ENCODE assay signal across 14 cellular contexts in the genomic region with DNA sequence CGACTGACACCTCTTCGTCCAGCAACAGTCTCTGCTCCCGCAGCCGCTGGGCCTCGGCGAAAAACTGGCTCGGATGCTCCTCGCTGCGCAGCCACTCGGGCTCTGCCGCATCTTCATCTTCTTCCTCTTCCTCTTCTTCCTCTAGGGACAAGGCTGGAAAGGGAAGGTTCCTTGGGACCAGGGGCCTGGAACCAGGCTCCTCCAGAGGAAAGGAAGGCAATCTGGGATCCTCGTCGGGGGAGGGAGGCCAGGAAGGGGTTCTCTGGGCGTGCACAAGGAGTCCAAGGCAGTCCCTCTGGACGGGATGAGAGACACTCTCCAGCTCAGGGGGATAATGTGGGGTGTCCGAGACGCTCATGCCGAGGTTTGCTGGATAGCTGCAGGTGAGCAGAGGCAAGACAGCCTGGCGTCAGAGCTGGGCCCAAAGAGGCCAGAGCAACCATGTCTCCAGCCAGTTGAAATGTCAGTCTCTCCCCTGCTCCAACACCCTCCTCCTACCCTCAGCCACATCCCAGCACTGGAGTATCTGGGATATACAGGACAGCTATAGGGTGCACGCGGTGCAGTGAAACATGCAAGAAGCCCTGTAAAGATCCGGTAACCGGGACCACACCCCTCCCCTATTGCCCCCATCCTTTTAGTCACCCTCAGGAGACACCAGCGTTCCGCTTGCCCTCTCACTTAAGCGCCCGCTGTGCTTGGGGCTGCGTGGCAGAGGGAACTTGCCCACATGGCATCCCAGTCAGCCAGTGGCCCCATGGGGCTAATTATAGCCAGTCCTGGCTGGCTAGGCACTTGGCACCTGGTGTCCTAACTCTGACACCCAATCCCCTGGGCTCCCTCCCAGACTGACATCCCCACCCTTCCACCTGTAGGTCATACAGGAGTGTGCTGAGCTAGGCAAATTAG. TPM values are rescaled to one million over a fixed set of nuclear protein-coding genes. Genes with fewer than 3 reads are reported as not detected.
DNase-seq lines count a peak whose midpoint lies in the region; ATAC-seq, FAIRE-seq and TF ChIP-seq lines count a peak whose summit lies in the region.
"Had no signal": no experiment of that assay in that cellular context is flagged by ENCODE, and none has a peak within 500 bp of the region (broad histone marks: within the 10 kb centered on the region; RNA-seq: fewer than 3 reads in every experiment).

A gene with protein sequence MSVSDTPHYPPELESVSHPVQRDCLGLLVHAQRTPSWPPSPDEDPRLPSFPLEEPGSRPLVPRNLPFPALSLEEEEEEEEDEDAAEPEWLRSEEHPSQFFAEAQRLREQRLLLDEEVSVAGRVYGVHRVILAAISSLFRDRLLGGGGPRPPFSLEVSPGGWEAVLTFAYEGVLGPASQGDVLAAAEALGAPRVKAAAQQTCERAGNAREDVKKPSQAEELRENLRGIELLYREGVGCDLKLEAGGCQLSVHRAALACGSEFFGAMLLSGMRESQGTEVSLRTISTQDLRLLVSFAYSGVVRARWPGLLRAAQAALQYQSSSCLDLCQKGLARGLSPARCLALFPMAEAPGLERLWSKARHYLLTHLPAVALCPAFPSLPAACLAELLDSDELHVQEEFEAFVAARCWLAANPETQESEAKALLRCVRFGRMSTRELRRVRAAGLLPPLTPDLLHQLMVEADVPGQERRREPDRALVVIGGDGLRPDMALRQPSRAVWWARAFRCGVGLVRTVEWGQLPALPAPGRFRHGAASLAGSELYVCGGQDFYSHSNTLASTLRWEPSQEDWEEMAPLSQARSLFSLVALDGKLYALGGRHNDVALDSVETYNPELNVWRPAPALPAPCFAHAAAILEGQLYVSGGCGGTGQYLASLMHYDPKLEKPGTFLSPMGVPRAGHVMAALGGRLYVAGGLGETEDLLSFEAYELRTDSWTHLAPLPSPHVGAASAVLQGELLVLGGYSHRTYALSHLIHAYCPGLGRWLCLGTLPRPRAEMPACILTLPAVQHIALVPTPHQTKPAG (minus strand): TSS at position 713 of the 909 bp plus-strand sequence. CDS start 355 bp downstream, at position 358.

- no peaks in the 10 kb centered on the region for H3K27me3 Mint-ChIP-seq in activated naive CD8-positive, alpha-beta T cell treated with anti-CD3 and anti-CD28 coated beads, Interleukin-2, amount 50 U/mL, for 24 hours
- H3K27me3 Mint-ChIP-seq: memory B cell had no signal

- H3K4me3 Mint-ChIP-seq in activated naive CD8-positive, alpha-beta T cell treated with anti-CD3 and anti-CD28 coated beads, Interleukin-2, amount 50 U/mL, for 24 hours = no peak within 1 kb of the TSS
- H3K4me3 Mint-ChIP-seq: activated CD8-positive, alpha-beta T cell treated with anti-CD3 and anti-CD28 coated beads, Interleukin-2, amount 10 ng/mL, durations not matched to agents 7 days and 5 days; activated naive CD8-positive, alpha-beta T cell treated with anti-CD3 and anti-CD28 coated beads, Interleukin-2, amount 10 ng/mL, durations not matched to agents 7 days and 5 days; memory B cell had no signal

- no peaks in the 10 kb centered on the region for H3K36me3 Mint-ChIP-seq in activated naive CD8-positive, alpha-beta T cell treated with anti-CD3 and anti-CD28 coated beads, Interleukin-2, amount 50 U/mL, for 24 hours (ENCODE audit: low read depth)
- H3K36me3 Mint-ChIP-seq: activated naive CD8-positive, alpha-beta T cell treated with anti-CD3 and anti-CD28 coated beads, Interleukin-2, amount 10 ng/mL, durations not matched to agents 7 days and 5 days; memory B cell had no signal

- peak within 1 kb of the TSS; percentile 39 for H3K56ac ChIP-seq in mesendoderm (ENCODE audit: low read length)

- peaks cover 18% of the 10 kb centered on the region for H3K4me1 Mint-ChIP-seq in activated naive CD8-positive, alpha-beta T cell treated with anti-CD3 and anti-CD28 coated beads, Interleukin-2, amount 50 U/mL, for 24 hours

- no peak within 1 kb of the TSS for H4K8ac ChIP-seq in mesendoderm (ENCODE audit: low read depth, low read length)

- H3K18ac ChIP-seq in mesendoderm (ENCODE audit: low read length) = no peak within 1 kb of the TSS

- FAIRE-seq in H54 (lab: Jason Lieb, UNC) = no peak
- FAIRE-seq: GM18507 had no signal

- H2BK15ac ChIP-seq in mesendoderm (replicated peaks; ENCODE audit: low read depth) = no peak within 1 kb of the TSS

- H3K27ac Mint-ChIP-seq in activated naive CD8-positive, alpha-beta T cell treated with anti-CD3 and anti-CD28 coated beads, Interleukin-2, amount 50 U/mL, for 24 hours = no peak within 1 kb of the TSS
- H3K27ac Mint-ChIP-seq: activated CD8-positive, alpha-beta T cell treated with anti-CD3 and anti-CD28 coated beads, Interleukin-2, amount 10 ng/mL, durations not matched to agents 7 days and 5 days; activated naive CD8-positive, alpha-beta T cell treated with anti-CD3 and anti-CD28 coated beads, Interleukin-2, amount 10 ng/mL, durations not matched to agents 7 days and 5 days; memory B cell had no signal

- H3K23ac ChIP-seq in mesendoderm (ENCODE audit: low read length) = no peak within 1 kb of the TSS

- whole genome bisulfite sequencing in mesendoderm (ENCODE audit: extremely low coverage, insufficient coverage, low lambda C conversion rate) = no CpG with 5 or more reads among the region's 28 CpGs
- 38 to 40% methylated on average over 18 to 28 of the region's 28 CpGs for WGBS in testis, 2 donors

- TF ChIP-seq POLR2A in testis (IDR thresholded peaks at IDR 0.05) (no peak), H54 (IDR thresholded peaks at IDR 0.05; ENCODE audit: low read depth, low read length) (no peak)

- no peaks in the 10 kb centered on the region for H3K79me1 ChIP-seq in mesendoderm (ENCODE audit: low read length)

- H4K5ac ChIP-seq in mesendoderm (ENCODE audit: low read length) = no peak within 1 kb of the TSS

- no peak within 1 kb of the TSS for H2BK120ac ChIP-seq in mesendoderm (ENCODE audit: low read depth, low read length)

- H3K9me3 ChIP-seq in testis = no peaks in the 10 kb centered on the region

- ATAC-seq in activated naive CD8-positive, alpha-beta T cell treated with anti-CD3 and anti-CD28 coated beads, Interleukin-2, amount 50 U/mL, for 24 hours = no peak
- ATAC-seq: activated CD8-positive, alpha-beta T cell treated with anti-CD3 and anti-CD28 coated beads, Interleukin-2, amount 10 ng/mL, durations not matched to agents 7 days and 5 days had no signal

- H3K27ac ChIP-seq in dorsolateral prefrontal cortex (peak within 1 kb of the TSS in 55 of 59 donors; percentile 3 to 88 (median 73)), mesendoderm (ENCODE audit: low read depth, low read length) (no peak within 1 kb of the TSS), testis (peak within 1 kb of the TSS; percentile 65 to 76)
- H3K27ac ChIP-seq: epithelial cell of prostate had no signal

- TF ChIP-seq CTCF in dorsolateral prefrontal cortex (IDR thresholded peaks at IDR 0.05 in 54 of 56, conservative IDR thresholded peaks at IDR 0.05 in 2 of 56; ENCODE audit: low read depth in 1 of 56, partially characterized antibody in 56 of 56) (no peak), testis (IDR thresholded peaks at IDR 0.05) (no peak)

- H3K4me1 ChIP-seq in mesendoderm (ENCODE audit: control insufficient read depth, low read depth, low read length) (no peaks in the 10 kb centered on the region), testis (peaks cover 15% of the 10 kb centered on the region)

- peak; percentile 91 for DNase-seq in NCI-H2107 treated with DMSO at 0.1 percent for 48 hours (lab: John Stamatoyannopoulos, UW; ENCODE audit: unreplicated experiment)
- peak in 1 of 10 donors; percentile 30 for DNase-seq in dorsolateral prefrontal cortex
- DNase-seq in mesendoderm = no peak
- DNase-seq in testis = no peak
- DNase-seq in H54 (ENCODE audit: insufficient read length, low spot score) = no peak
- DNase-seq in activated naive CD8-positive, alpha-beta T cell treated with anti-CD3 and anti-CD28 coated beads, Interleukin-2, amount 50 U/mL, for 24 hours = no peak
- DNase-seq in T-helper 9 cell = no peak
- DNase-seq: activated CD8-positive, alpha-beta T cell treated with anti-CD3 and anti-CD28 coated beads, Interleukin-2, amount 10 ng/mL, durations not matched to agents 7 days and 5 days; activated naive CD8-positive, alpha-beta T cell treated with anti-CD3 and anti-CD28 coated beads, Interleukin-2, amount 10 ng/mL, durations not matched to agents 7 days and 5 days; Kasumi-1; NCI-H774 had no signal

- H3K4me2 ChIP-seq in mesendoderm (ENCODE audit: low read length) = peak within 1 kb of the TSS; percentile 31

- H3K9me3 Mint-ChIP-seq in activated naive CD8-positive, alpha-beta T cell treated with anti-CD3 and anti-CD28 coated beads, Interleukin-2, amount 50 U/mL, for 24 hours = no peaks in the 10 kb centered on the region
- H3K9me3 Mint-ChIP-seq: activated naive CD8-positive, alpha-beta T cell treated with anti-CD3 and anti-CD28 coated beads, Interleukin-2, amount 10 ng/mL, durations not matched to agents 7 days and 5 days; memory B cell had no signal

- H3K79me2 ChIP-seq in mesendoderm (ENCODE audit: control insufficient read depth, insufficient read depth, low read length) = no peaks in the 10 kb centered on the region

- H3K27me3 ChIP-seq in dorsolateral prefrontal cortex (peaks cover 0 to 5% (median 0%) of the 10 kb centered on the region in 45 donors), mesendoderm (ENCODE audit: insufficient read depth, low read length, poor library complexity) (peaks cover 2% of the 10 kb centered on the region), testis (no peaks in the 10 kb centered on the region)

- no peak within 1 kb of the TSS for H2BK5ac ChIP-seq in mesendoderm (ENCODE audit: low read length)

- H3K4me3 ChIP-seq in dorsolateral prefrontal cortex (peak within 1 kb of the TSS; percentile 4 to 69 (median 43)), mesendoderm (ENCODE audit: low read length) (no peak within 1 kb of the TSS), testis (peak within 1 kb of the TSS; percentile 43 to 62)

- H3K4ac ChIP-seq in mesendoderm (ENCODE audit: low read depth, low read length) = no peak within 1 kb of the TSS

- no peaks in the 10 kb centered on the region for H3K36me3 ChIP-seq in mesendoderm (ENCODE audit: control insufficient read depth, insufficient read depth, low read length)
- no peaks in the 10 kb centered on the region for H3K36me3 ChIP-seq in testis (ENCODE audit: low read depth, missing control alignments)

- H2AK5ac ChIP-seq in mesendoderm (ENCODE audit: low read length) = no peak within 1 kb of the TSS

- intact Hi-C loops in dorsolateral prefrontal cortex (cut with DNase I) (loop anchor here in 1 of 2 donors (2.0 kb wide), 1 partner anchor 19 kb away; a partner anchor contains a TSS), testis (cut with DNase I; ENCODE audit: low total_unique reads) (no loop called here)

- no peak within 1 kb of the TSS for H3K9ac ChIP-seq in mesendoderm (ENCODE audit: low read length)

RNA-seq across cellular contexts. Expression of the gene that starts here (rescaled TPM):
- total RNA-seq in dorsolateral prefrontal cortex = 1 to 10 TPM in 10 of 120 experiments, under 1 TPM in 110; 0.22 to 1.4 (median 0.63) TPM
- polyA plus RNA-seq in mesendoderm (2013, experiment 1 of 2) = 0.03 TPM
- polyA plus RNA-seq in mesendoderm (2013, experiment 2 of 2) = 0.03 TPM
- total RNA-seq in testis = 1 to 10 TPM; 1.2 to 1.6 TPM
- 0.67 TPM for polyA plus RNA-seq in testis (ENCODE audit: insufficient read depth, low read depth, low replicate concordance)
